ENCODE assay signal across 9 cellular contexts in genomic region chr6:159151266-159151855, GRCh38.
DNase-seq lines count a peak whose midpoint lies in the region; ATAC-seq and TF ChIP-seq lines count a peak whose summit lies in the region.
"Had no signal": no experiment of that assay in that cellular context is flagged by ENCODE, and none has a peak within 500 bp of the region (broad histone marks: within the 10 kb centered on the region; RNA-seq: fewer than 3 reads in every experiment).

No MANE protein-coding gene starts in this region.

- H3K4me3 ChIP-seq in retinal pigment epithelial cell (ENCODE audit: low read length): no peak overlapping the region

- TF ChIP-seq CTCF in GM13977 (IDR thresholded peaks at IDR 0.05; ENCODE audit: extremely low read depth, insufficient read depth, missing control alignments) (peak; percentile 74), retinal pigment epithelial cell (conservative IDR thresholded peaks at IDR 0.05; ENCODE audit: low read depth, low read length) (peak; percentile 90)

- ATAC-seq in GM18858 (IDR thresholded peaks at IDR 0.05; ENCODE audit: unreplicated experiment) (no peak), HG02763 (IDR thresholded peaks at IDR 0.05; ENCODE audit: unreplicated experiment) (no peak)

- DNase-seq in AG20443 (ENCODE audit: low spot score) (peak; percentile 76), GM13977 (ENCODE audit: low spot score) (peak; percentile 48), NCI-H345 (lab: John Stamatoyannopoulos, UW) (peak; percentile 10), activated T-cell treated with anti-CD3 and anti-CD28 coated beads for 48 hours (ENCODE audit: low read depth) (peak; percentile 46), germinal center (ENCODE audit: low spot score) (peak; percentile 69), retinal pigment epithelial cell (ENCODE audit: low read depth) (no peak)
- DNase-seq: left cardiac atrium had no signal

- in situ Hi-C loops in GM13977 (cut with MboI; ENCODE audit: low pct_unique_long_range_greater_than_20kb, low sequenced_read_pairs, unreplicated experiment): no loop called here
